ENCODE assay signal across 22 cellular contexts in genomic region chr2:56099967-56100366, GRCh38.
DNase-seq lines count a peak whose midpoint lies in the region; ATAC-seq, FAIRE-seq and TF ChIP-seq lines count a peak whose summit lies in the region.
"Had no signal": no experiment of that assay in that cellular context is flagged by ENCODE, and none has a peak within 500 bp of the region (broad histone marks: within the 10 kb centered on the region; RNA-seq: fewer than 3 reads in every experiment).

No MANE protein-coding gene starts in this region.

- H3K36me3 ChIP-seq in left ventricle myocardium inferior: no peaks in the 10 kb centered on the region
- H3K36me3 ChIP-seq in endothelial cell of umbilical vein (ENCODE audit: control insufficient read depth in 2 of 2, extremely low read depth in 1 of 2, insufficient read depth in 2 of 2, low read length in 2 of 2): no peaks in the 10 kb centered on the region
- H3K36me3 ChIP-seq: BE2C had no signal

- DNase-seq in left ventricle myocardium superior (no peak), left ventricle myocardium inferior (no peak), endothelial cell of umbilical vein (ENCODE audit: low read depth, low spot score) (peak; percentile 18), pons (ENCODE audit: low spot score) (peak; percentile 48), GM10266 (ENCODE audit: extremely low spot score) (no peak), HK-2 (ENCODE audit: unreplicated experiment) (no peak), mesothelial cell of epicardium (ENCODE audit: low spot score in 2 of 2, unreplicated experiment in 2 of 2) (no peak)
- DNase-seq: ACHN; BE2C; C1 segment of cervical spinal cord; CD4-positive, CD25-positive, alpha-beta regulatory T cell; CD8-positive, alpha-beta memory T cell; DMS153; DMS79 treated with DMSO at 0.1 percent for 48 hours; GF-D8; GOT3; H7; HFFc6 had no signal

- H3K4me2 ChIP-seq in endothelial cell of umbilical vein (ENCODE audit: insufficient read depth, low read length): no peak overlapping the region

- CTCF ChIA-PET in endothelial cell of umbilical vein (lab: Charles Lee): interaction anchor here (0.8 to 1.7 kb wide), 3 partner anchors 22 to 85 kb away, joined by 3 to 15 read pairs (median 3); no protein-coding TSS in a partner anchor

- no peak overlapping the region for H3K27ac Mint-ChIP-seq in mesothelial cell of epicardium
- H3K27ac Mint-ChIP-seq: CD4-positive, CD25-positive, alpha-beta regulatory T cell; CD8-positive, alpha-beta memory T cell; HFFc6 had no signal

- no peaks in the 10 kb centered on the region for H3K9me1 ChIP-seq in endothelial cell of umbilical vein (replicated peaks; ENCODE audit: control insufficient read depth, extremely low read depth, insufficient read depth, low read length)

- no peaks in the 10 kb centered on the region for H3K79me2 ChIP-seq in endothelial cell of umbilical vein (ENCODE audit: control insufficient read depth, insufficient read depth, low read length)

- dilution Hi-C loops in endothelial cell of umbilical vein (cut with MboI; ENCODE audit: extremely low pct_ligation_motif_present, low sequenced_read_pairs): no loop called here

- no peaks in the 10 kb centered on the region for H3K27me3 ChIP-seq in left ventricle myocardium inferior (ENCODE audit: low read depth)
- H3K27me3 ChIP-seq in endothelial cell of umbilical vein (ENCODE audit: control insufficient read depth in 2 of 2, insufficient read depth in 2 of 2, low read length in 2 of 2): no peaks in the 10 kb centered on the region
- H3K27me3 ChIP-seq: BE2C had no signal

- no peaks in the 10 kb centered on the region for H3K36me3 Mint-ChIP-seq in mesothelial cell of epicardium
- H3K36me3 Mint-ChIP-seq: CD4-positive, CD25-positive, alpha-beta regulatory T cell; CD8-positive, alpha-beta memory T cell; IgD-negative memory B cell had no signal

- H3K4me3 Mint-ChIP-seq in mesothelial cell of epicardium: no peak overlapping the region
- H3K4me3 Mint-ChIP-seq: CD4-positive, CD25-positive, alpha-beta regulatory T cell; CD8-positive, alpha-beta memory T cell; HFFc6; IgD-negative memory B cell had no signal

- no TSS peak for BruUV-seq in endothelial cell of umbilical vein (replicated peaks; lab: Mats Ljungman, UMichigan)

- H3K9me3 ChIP-seq in left ventricle myocardium inferior (replicated peaks): no peaks in the 10 kb centered on the region
- no peaks in the 10 kb centered on the region for H3K9me3 ChIP-seq in endothelial cell of umbilical vein (replicated peaks; ENCODE audit: control insufficient read depth, insufficient read depth, low read length)
- H3K9me3 ChIP-seq: BE2C had no signal

- no peaks in the 10 kb centered on the region for H4K20me1 ChIP-seq in endothelial cell of umbilical vein (replicated peaks; ENCODE audit: control insufficient read depth, extremely low read depth, insufficient read depth, low read length)

- no peak for TF ChIP-seq POLR2A in endothelial cell of umbilical vein (IDR thresholded peaks at IDR 0.05; ENCODE audit: low read depth, low read length)

- H3K4me1 ChIP-seq in left ventricle myocardium inferior (peaks cover 4% of the 10 kb centered on the region), endothelial cell of umbilical vein (ENCODE audit: control insufficient read depth, extremely low read depth, insufficient read depth, low read length) (peaks cover 4% of the 10 kb centered on the region)
- H3K4me1 ChIP-seq: BE2C had no signal

- H2AFZ ChIP-seq in endothelial cell of umbilical vein (ENCODE audit: low read depth, low read length): no peak overlapping the region

- intact Hi-C loops in left ventricle myocardium superior (cut with micrococcal nuclease): no loop called here
- intact Hi-C loops in left ventricle myocardium inferior (cut with micrococcal nuclease): no loop called here
- intact Hi-C loops in endothelial cell of umbilical vein (cut with micrococcal nuclease): no loop called here

- peak; percentile 50 for ATAC-seq in left ventricle myocardium superior
- ATAC-seq: GM12878, HCT116, HepG2 had no signal

- peaks cover 4% of the 10 kb centered on the region for H3K9me3 Mint-ChIP-seq in mesothelial cell of epicardium
- H3K9me3 Mint-ChIP-seq: HFFc6 had no signal

- TF ChIP-seq CTCF in left ventricle myocardium inferior (IDR thresholded peaks at IDR 0.05; ENCODE audit: borderline replicate concordance) (no peak), endothelial cell of umbilical vein (IDR thresholded peaks at IDR 0.05; ENCODE audit: extremely low read depth in 1 of 2, insufficient read depth in 1 of 2, low read depth in 1 of 2, low read length in 2 of 2) (no peak), GM10266 (IDR thresholded peaks at IDR 0.05; ENCODE audit: control insufficient read depth, insufficient read depth, low read depth, missing control alignments) (no peak), mesothelial cell of epicardium (IDR thresholded peaks at IDR 0.05; ENCODE audit: unreplicated experiment) (no peak)

- no peak overlapping the region for H3K27ac ChIP-seq in left ventricle myocardium inferior (replicated peaks)
- no peak overlapping the region for H3K27ac ChIP-seq in endothelial cell of umbilical vein (ENCODE audit: insufficient read depth, low read depth, low read length)

- POLR2A ChIA-PET in endothelial cell of umbilical vein (lab: Charles Lee): no interaction called here

- H3K27me3 Mint-ChIP-seq in mesothelial cell of epicardium (ENCODE audit: low read depth): peaks cover 27% of the 10 kb centered on the region
- H3K27me3 Mint-ChIP-seq: CD4-positive, CD25-positive, alpha-beta regulatory T cell; IgD-negative memory B cell had no signal

- H3K4me3 ChIP-seq in left ventricle myocardium inferior (no peak overlapping the region), endothelial cell of umbilical vein (replicated peaks in 1 of 3; ENCODE audit: insufficient read depth in 1 of 3, low read depth in 1 of 3, low read length in 3 of 3) (no peak overlapping the region)
- H3K4me3 ChIP-seq: GM12878 had no signal

- no peaks in the 10 kb centered on the region for H3K4me1 Mint-ChIP-seq in mesothelial cell of epicardium
- H3K4me1 Mint-ChIP-seq: CD4-positive, CD25-positive, alpha-beta regulatory T cell; CD8-positive, alpha-beta memory T cell had no signal

- FAIRE-seq in endothelial cell of umbilical vein (lab: Jason Lieb, UNC): no peak
- FAIRE-seq: GM12878, HepG2 had no signal

- no peak overlapping the region for H3K9ac ChIP-seq in endothelial cell of umbilical vein (replicated peaks; ENCODE audit: extremely low read depth, insufficient read depth, low read length)

TF ChIP-seq in endothelial cell of umbilical vein, 7 proteins besides CTCF, POLR2A, EP300 and RAD21:
- no peak for TF ChIP-seq MAX (IDR thresholded peaks at IDR 0.05; ENCODE audit: insufficient read depth, insufficient read length)
- no peak for TF ChIP-seq JUN (IDR thresholded peaks at IDR 0.05; ENCODE audit: borderline replicate concordance, insufficient read depth, insufficient read length, low read depth)
- no peak for TF ChIP-seq GATA2 (IDR thresholded peaks at IDR 0.05; ENCODE audit: insufficient read depth, insufficient read length, low read depth, low read length)
- no peak for TF ChIP-seq EZH2 (IDR thresholded peaks at IDR 0.05; ENCODE audit: borderline replicate concordance, low read depth, low read length, severe bottlenecking)
- TF ChIP-seq MYC (IDR thresholded peaks at IDR 0.05; ENCODE audit: low read depth, low read length): no peak
- TF ChIP-seq FOS (IDR thresholded peaks at IDR 0.05; ENCODE audit: borderline replicate concordance, insufficient read depth, low read length): no peak
- no peak for TF ChIP-seq POLR2AphosphoS5 (IDR thresholded peaks at IDR 0.05; ENCODE audit: insufficient read depth, low read depth, low read length)

Comparison
In these comparisons a context has a peak if more than half of its experiments do, and no peak if none do; other contexts are left out.
1. DNase-seq: peak in endothelial cell of umbilical vein (single experiment) and pons (single experiment); none in left ventricle myocardium superior (single experiment), left ventricle myocardium inferior (single experiment), GM10266 (single experiment), HK-2 (single experiment) and mesothelial cell of epicardium (0 of 2).